8 cellular contexts compared by ENCODE assay signal in genomic region chr3:128878556-128879124, GRCh38. TPM values are rescaled to one million over a fixed set of nuclear protein-coding genes. Genes with fewer than 3 reads are reported as not detected.
DNase-seq lines count a peak whose midpoint lies in the region; TF ChIP-seq lines count a peak whose summit lies in the region.

No MANE protein-coding gene starts in this region.

- H3K27me3 ChIP-seq in right atrium auricular region: no peaks in the 10 kb centered on the region

- H3K36me3 ChIP-seq in right atrium auricular region: peaks cover 2% of the 10 kb centered on the region

- peaks cover 0 to 49% of the 10 kb centered on the region in 2 donors for H3K4me1 ChIP-seq in right atrium auricular region

- no peaks in the 10 kb centered on the region for H3K9me3 ChIP-seq in right atrium auricular region

- no peak for TF ChIP-seq CTCF in HFF-Myc (IDR thresholded peaks at IDR 0.05; ENCODE audit: low read depth, low read length, missing control alignments)
- no peak for TF ChIP-seq CTCF in right atrium auricular region (IDR thresholded peaks at IDR 0.05)
- TF ChIP-seq CTCF in retinal pigment epithelial cell (conservative IDR thresholded peaks at IDR 0.05; ENCODE audit: low read depth, low read length): no peak

- H3K4me3 ChIP-seq in HFF-Myc (replicated peaks; ENCODE audit: low read depth, low read length) (peak overlapping the region; percentile 81), right atrium auricular region (peak overlapping the region; percentile 78 to 82), retinal pigment epithelial cell (ENCODE audit: low read length) (peak overlapping the region; percentile 71)

- peak; percentile 19 for DNase-seq in SKM-1 treated with dmso at 0.1 percent for 144 hours (lab: John Stamatoyannopoulos, UW; ENCODE audit: unreplicated experiment)
- DNase-seq in SKM-1 (lab: John Stamatoyannopoulos, UW; ENCODE audit: unreplicated experiment): no peak
- no peak for DNase-seq in HFF-Myc (ENCODE audit: extremely low read depth, low read depth)
- DNase-seq in NCI-H2196 treated with DMSO at 0.1 percent for 48 hours (lab: John Stamatoyannopoulos, UW; ENCODE audit: unreplicated experiment): peak; percentile 15
- peak; percentile 46 for DNase-seq in amniotic stem cell (lab: John Stamatoyannopoulos, UW)
- DNase-seq in right atrium auricular region (ENCODE audit: low spot score): peak; percentile 67
- peak; percentile 7 for DNase-seq in retinal pigment epithelial cell (ENCODE audit: low read depth)
- DNase-seq in iPS-NIHi11 (ENCODE audit: low spot score): no peak

- peak overlapping the region; percentile 96 to 98 for H3K27ac ChIP-seq in right atrium auricular region

RNA-seq across cellular contexts. Expression of gene ACAD9, which starts 0.8 kb away (rescaled TPM):
- total RNA-seq in right atrium auricular region: 10 to 100 TPM; 27.6 to 34.3 TPM

Comparison
In these comparisons a context has a peak if more than half of its experiments do, and no peak if none do; other contexts are left out.
1. DNase-seq: peak in SKM-1 treated with dmso at 0.1 percent for 144 hours (single experiment), NCI-H2196 treated with DMSO at 0.1 percent for 48 hours (single experiment), amniotic stem cell (single experiment), right atrium auricular region (single experiment) and retinal pigment epithelial cell (single experiment); none in SKM-1 (single experiment), HFF-Myc (single experiment) and iPS-NIHi11 (single experiment).
2. Peak in every context shown above with its lines, with median percentiles within 50 percentile points of each other: H3K4me3 ChIP-seq.